8 cellular contexts compared by ENCODE assay signal in the genomic region with DNA sequence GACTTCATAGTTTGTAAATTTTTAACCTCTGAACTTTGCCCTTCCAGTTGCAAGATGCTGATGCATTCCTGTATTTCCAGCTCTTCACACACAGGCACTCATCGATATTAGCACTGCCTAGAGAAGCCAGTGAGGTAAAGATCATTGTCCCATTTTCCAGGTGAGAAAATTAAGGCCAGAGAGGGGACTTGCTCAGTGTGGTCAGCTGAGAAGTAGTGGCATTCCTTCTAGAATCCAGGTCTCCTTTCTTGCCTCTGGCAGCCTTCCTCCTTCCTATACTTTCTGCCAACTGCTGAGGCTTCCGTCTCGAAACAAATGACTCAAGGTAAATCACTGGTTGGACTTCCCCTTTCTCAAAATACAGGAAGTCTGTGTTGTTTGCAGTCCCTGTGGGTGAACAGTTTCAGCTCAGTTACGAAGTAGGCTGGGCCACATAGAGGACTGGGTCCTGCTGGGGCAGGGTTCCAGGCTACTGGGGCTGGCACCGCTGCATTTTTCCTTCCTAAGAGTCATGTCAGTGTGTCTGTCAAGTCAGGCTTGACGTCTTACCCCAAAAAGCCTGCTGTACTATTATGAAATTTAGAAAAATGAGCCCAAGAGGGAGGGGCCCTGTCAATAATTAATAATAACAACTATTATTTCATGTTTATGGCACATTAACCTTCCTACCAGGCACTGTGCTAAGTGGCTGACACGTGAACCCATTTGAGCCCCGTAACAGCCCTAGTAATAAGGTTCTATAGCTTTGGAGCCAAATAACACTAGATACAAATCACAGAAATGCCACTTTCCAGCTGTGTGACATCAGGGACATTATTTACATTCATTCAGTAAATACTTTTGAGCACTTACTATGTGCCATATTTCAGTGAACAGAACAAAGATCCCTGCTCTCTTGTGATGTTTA. TPM values are rescaled to one million over a fixed set of nuclear protein-coding genes. Genes with fewer than 3 reads are reported as not detected.
DNase-seq lines count a peak whose midpoint lies in the region; ATAC-seq and TF ChIP-seq lines count a peak whose summit lies in the region.

No MANE protein-coding gene starts in this region.

- no peaks in the 10 kb centered on the region for H3K4me1 ChIP-seq in hepatocyte (ENCODE audit: insufficient read depth)

- no peaks in the 10 kb centered on the region for H3K79me2 ChIP-seq in hepatocyte

- H3K9me3 ChIP-seq in hepatocyte (ENCODE audit: low read depth) = no peaks in the 10 kb centered on the region

- H3K4me2 ChIP-seq in hepatocyte = no peak overlapping the region

- no peak for TF ChIP-seq CTCF in 22Rv1 (IDR thresholded peaks at IDR 0.05)
- TF ChIP-seq CTCF in RWPE1 (conservative IDR thresholded peaks at IDR 0.05; ENCODE audit: low read depth) = no peak
- no peak for TF ChIP-seq CTCF in hepatocyte (IDR thresholded peaks at IDR 0.05; ENCODE audit: poor library complexity)

- POLR2A ChIA-PET in RWPE1 (lab: Yijun Ruan, JAX; ENCODE audit: low non-redundant PET) = interaction anchor here (1.0 kb wide), 1 partner anchor 26 kb away, joined by 3 read pairs; no protein-coding TSS in a partner anchor

- DNase-seq in RWPE1 (ENCODE audit: low spot score) (peak; percentile 80), hepatocyte (ENCODE audit: low spot score) (no peak), NCI-H2227 (lab: John Stamatoyannopoulos, UW; ENCODE audit: unreplicated experiment) (no peak)
- peak; percentile 64 for DNase-seq in activated naive CD4-positive, alpha-beta T cell treated with Interleukin-2 at 50 U/mL for 16 hours
- DNase-seq in stimulated activated CD4-positive, alpha-beta T cell treated with anti-CD3 and anti-CD28 coated beads, Interleukin-1b, Interleukin-23, amount 100 ng/mL, for 48 hours = peak; percentile 74

- no peak overlapping the region for H3K4me3 ChIP-seq in hepatocyte

- CTCF ChIA-PET in RWPE1 (lab: Yijun Ruan, JAX) = no interaction called here

- ATAC-seq in GM18907 (IDR thresholded peaks at IDR 0.05; ENCODE audit: unreplicated experiment) (peak; percentile 88), HG03135 (IDR thresholded peaks at IDR 0.05; ENCODE audit: unreplicated experiment) (peak; percentile 78)

- H3K9me2 ChIP-seq in hepatocyte (replicated peaks; ENCODE audit: insufficient read depth) = no peaks in the 10 kb centered on the region

- no peaks in the 10 kb centered on the region for H3K36me3 ChIP-seq in hepatocyte (replicated peaks; ENCODE audit: insufficient read depth, low read depth)

- no peaks in the 10 kb centered on the region for H3K27me3 ChIP-seq in hepatocyte

- no peak overlapping the region for H2AFZ ChIP-seq in hepatocyte

- 62% methylated on average over 8 of the region's 8 CpGs for WGBS in hepatocyte (ENCODE audit: low lambda C conversion rate, missing lambda C conversion rate)

- H3K27ac ChIP-seq in 22Rv1 (peak overlapping the region; percentile 66), RWPE1 (peak overlapping the region; percentile 88), hepatocyte (peak overlapping the region; percentile 47)

- H4K20me1 ChIP-seq in hepatocyte (ENCODE audit: insufficient read depth, poor library complexity, severe bottlenecking) = no peaks in the 10 kb centered on the region

RNA-seq across cellular contexts. Expression of gene RNF19B, which starts 16.6 kb away (rescaled TPM):
- total RNA-seq in hepatocyte = 16.1 and 21.3 TPM in 2 replicates
- 11.5 and 15.5 TPM in 2 replicates for polyA plus RNA-seq in hepatocyte

RNA-seq across cellular contexts. Expression of gene AK2, which starts 55.4 kb away (rescaled TPM):
- 120 and 133 TPM in 2 replicates for total RNA-seq in hepatocyte
- polyA plus RNA-seq in hepatocyte = 147 TPM in 2 replicates

Comparison
In these comparisons a context has a peak if more than half of its experiments do, and no peak if none do; other contexts are left out.
1. DNase-seq: peak in RWPE1 (single experiment), activated naive CD4-positive, alpha-beta T cell treated with Interleukin-2 at 50 U/mL for 16 hours (single experiment) and stimulated activated CD4-positive, alpha-beta T cell treated with anti-CD3 and anti-CD28 coated beads, Interleukin-1b, Interleukin-23, amount 100 ng/mL, for 48 hours (single experiment); none in hepatocyte (single experiment) and NCI-H2227 (single experiment).
2. Peak in every context shown above with its lines, with median percentiles within 50 percentile points of each other: H3K27ac ChIP-seq.